In the genomic region with DNA sequence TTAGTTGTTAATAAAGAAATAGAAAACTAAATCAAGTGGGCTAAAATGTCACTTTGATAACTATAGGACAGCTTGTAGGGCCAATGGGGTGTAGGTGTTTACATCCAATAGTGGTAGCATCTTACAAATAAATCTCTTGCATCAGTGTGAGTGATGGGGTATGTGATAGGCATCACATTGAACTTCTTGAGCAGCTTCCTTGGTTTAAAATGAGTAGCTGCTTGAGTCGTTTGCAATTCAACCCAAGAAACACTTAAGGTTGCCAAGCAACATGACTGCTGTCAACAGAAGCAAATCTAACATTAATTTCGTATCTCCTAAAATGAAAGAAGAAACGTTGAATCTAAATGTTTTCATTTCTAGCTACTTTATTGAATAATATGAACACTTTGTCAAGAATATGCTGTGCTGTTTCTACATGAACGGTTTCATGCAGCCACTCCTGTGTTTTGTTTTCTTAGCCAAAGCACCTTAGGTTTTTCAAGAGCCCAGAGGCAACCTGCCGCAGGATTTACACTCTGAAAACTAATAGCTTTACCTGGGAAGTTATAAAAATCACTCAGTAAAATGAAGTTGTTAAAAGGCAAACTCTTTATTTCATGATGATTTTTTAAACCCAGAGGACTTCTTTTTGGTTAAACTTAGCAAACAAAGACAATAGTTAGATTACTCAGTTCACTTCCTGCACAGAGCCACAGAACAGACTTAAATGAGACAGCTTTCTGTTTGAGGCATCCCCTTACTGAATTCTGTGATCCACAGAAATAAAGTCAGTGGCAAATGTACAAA, we compare ENCODE assay signal across 8 cellular contexts.
DNase-seq lines count a peak whose midpoint lies in the region; ATAC-seq lines count a peak whose summit lies in the region.

No MANE protein-coding gene starts in this region.

- peak overlapping the region; percentile 75 for H3K4me3 ChIP-seq in CD4-positive, CD25-positive, alpha-beta regulatory T cell (ENCODE audit: low read depth, low read length)

- CTCF ChIA-PET in T-cell (lab: Charles Lee): no interaction called here

- H3K27me3 Mint-ChIP-seq in CD4-positive, CD25-positive, alpha-beta regulatory T cell: no peaks in the 10 kb centered on the region
- no peaks in the 10 kb centered on the region for H3K27me3 Mint-ChIP-seq in T-cell

- no peaks in the 10 kb centered on the region for H3K36me3 Mint-ChIP-seq in CD4-positive, CD25-positive, alpha-beta regulatory T cell
- H3K36me3 Mint-ChIP-seq in T-cell: no peaks in the 10 kb centered on the region

- peaks cover 0 to 2% (median 0%) of the 10 kb centered on the region in 7 donors for H3K9me3 Mint-ChIP-seq in CD4-positive, CD25-positive, alpha-beta regulatory T cell
- H3K9me3 Mint-ChIP-seq in T-cell: peaks cover 0 to 5% (median 0%) of the 10 kb centered on the region in 3 donors

- H3K4me1 Mint-ChIP-seq in CD4-positive, CD25-positive, alpha-beta regulatory T cell: peaks cover 3 to 26% (median 13%) of the 10 kb centered on the region in 4 donors
- peaks cover 0 to 19% (median 8%) of the 10 kb centered on the region in 3 donors for H3K4me1 Mint-ChIP-seq in T-cell

- H3K36me3 ChIP-seq in CD4-positive, CD25-positive, alpha-beta regulatory T cell (ENCODE audit: control insufficient read depth, insufficient read depth, low read length): no peaks in the 10 kb centered on the region

- DNase-seq in CD4-positive, CD25-positive, alpha-beta regulatory T cell: peak in 2 of 3 donors; percentile 6 to 29
- DNase-seq in T-cell (peak in 1 of 34 experiments; percentile 5), COLO668 (lab: John Stamatoyannopoulos, UW; ENCODE audit: unreplicated experiment) (no peak), ureter (ENCODE audit: low spot score) (no peak)
- DNase-seq in stimulated activated naive CD4-positive, alpha-beta T cell treated with Interleukin-2 at 50 U/mL for 16 hours (lab: John Stamatoyannopoulos, UW): no peak
- DNase-seq in activated effector memory CD4-positive, alpha-beta T cell treated with Interleukin-2 at 50 U/mL for 16 hours: no peak

- H3K27me3 ChIP-seq in CD4-positive, CD25-positive, alpha-beta regulatory T cell (ENCODE audit: control insufficient read depth, insufficient read depth, low read length): no peaks in the 10 kb centered on the region

- no peaks in the 10 kb centered on the region for H3K9me3 ChIP-seq in CD4-positive, CD25-positive, alpha-beta regulatory T cell (ENCODE audit: control insufficient read depth in 2 of 2, low read length in 2 of 2)

- H3K27ac Mint-ChIP-seq in CD4-positive, CD25-positive, alpha-beta regulatory T cell: peak overlapping the region; percentile 63 to 86 (median 85)
- H3K27ac Mint-ChIP-seq in T-cell: peak overlapping the region; percentile 59 to 93

- peak overlapping the region in 3 of 4 donors; percentile 50 to 88 (median 64) for H3K4me3 Mint-ChIP-seq in CD4-positive, CD25-positive, alpha-beta regulatory T cell
- peak overlapping the region in 1 of 3 donors; percentile 44 for H3K4me3 Mint-ChIP-seq in T-cell

- POLR2A ChIA-PET in T-cell (lab: Charles Lee): interaction anchor here in 1 of 2 donors (0.6 to 0.9 kb wide), 2 partner anchors 14 to 60 kb away, joined by 3 to 6 read pairs; no protein-coding TSS in a partner anchor

- H3K4me1 ChIP-seq in CD4-positive, CD25-positive, alpha-beta regulatory T cell (ENCODE audit: control insufficient read depth, insufficient read depth, low read length, poor library complexity, severe bottlenecking): peaks cover 7% of the 10 kb centered on the region

- peak; percentile 50 to 65 for ATAC-seq in CD4-positive, CD25-positive, alpha-beta regulatory T cell (ENCODE audit: low read depth in 2 of 2)
- ATAC-seq in GM18909 (IDR thresholded peaks at IDR 0.05; ENCODE audit: poor library complexity, unreplicated experiment) (peak; percentile 76), HG02870 (IDR thresholded peaks at IDR 0.05; ENCODE audit: unreplicated experiment) (peak; percentile 73), T-cell (replicated peaks in 1 of 4) (peak; percentile 38 to 67 (median 66))

- peak overlapping the region; percentile 62 for H3K27ac ChIP-seq in CD4-positive, CD25-positive, alpha-beta regulatory T cell (ENCODE audit: insufficient read depth, low read length, poor library complexity, severe bottlenecking)

Comparison
In these comparisons a context has a peak if more than half of its experiments do, and no peak if none do; other contexts are left out.
1. DNase-seq: peak in CD4-positive, CD25-positive, alpha-beta regulatory T cell (2 of 3); none in COLO668 (single experiment), ureter (single experiment), stimulated activated naive CD4-positive, alpha-beta T cell treated with Interleukin-2 at 50 U/mL for 16 hours (single experiment) and activated effector memory CD4-positive, alpha-beta T cell treated with Interleukin-2 at 50 U/mL for 16 hours (single experiment).
2. Peak in every context shown above with its lines, with median percentiles within 50 percentile points of each other: ATAC-seq.